18 cellular contexts compared by ENCODE assay signal in the genomic region with DNA sequence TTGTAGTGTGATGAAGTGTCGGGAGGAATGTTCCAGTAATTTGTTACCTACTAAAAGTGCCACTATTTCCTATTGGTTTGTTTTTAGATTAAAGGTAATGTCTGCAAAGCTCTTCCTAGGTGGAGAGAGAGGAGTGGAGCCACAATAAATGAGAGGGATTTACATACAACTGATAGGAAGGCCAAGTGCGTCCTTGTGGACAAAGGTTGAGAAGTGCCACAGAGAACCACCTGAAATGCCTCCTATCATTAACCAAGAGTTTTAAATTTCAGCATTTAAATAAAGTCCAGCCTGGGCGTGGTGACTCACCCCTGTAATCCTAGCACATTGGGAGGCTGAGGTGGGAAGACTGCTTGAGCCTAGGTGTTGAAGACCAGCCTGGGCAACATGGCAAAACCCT. TPM values are rescaled to one million over a fixed set of nuclear protein-coding genes. Genes with fewer than 3 reads are reported as not detected.
DNase-seq lines count a peak whose midpoint lies in the region; ATAC-seq, FAIRE-seq and TF ChIP-seq lines count a peak whose summit lies in the region.
"Had no signal": no experiment of that assay in that cellular context is flagged by ENCODE, and none has a peak within 500 bp of the region (broad histone marks: within the 10 kb centered on the region; RNA-seq: fewer than 3 reads in every experiment).

No MANE protein-coding gene starts in this region.

- no peak for TF ChIP-seq RAD21 in HepG2 (CRISPR knock-in tag; IDR thresholded peaks at IDR 0.05)
- TF ChIP-seq RAD21 in HCT116 (IDR thresholded peaks at IDR 0.05; ENCODE audit: low read depth) = no peak

- BruUV-seq in HepG2 (replicated peaks; lab: Mats Ljungman, UMichigan) (no TSS peak), HCT116 (replicated peaks; lab: Mats Ljungman, UMichigan) (no TSS peak)

- no peak overlapping the region for H2AK5ac ChIP-seq in mesendoderm (ENCODE audit: low read length)

- no peaks in the 10 kb centered on the region for H3K9me3 ChIP-seq in HepG2 (ENCODE audit: low read length)
- H3K9me3 ChIP-seq in right lobe of liver = no peaks in the 10 kb centered on the region
- H3K9me3 ChIP-seq in HCT116 (ENCODE audit: control insufficient read depth in 1 of 2, insufficient read depth in 1 of 2, low read depth in 1 of 2, low read length in 2 of 2) = no peaks in the 10 kb centered on the region
- no peaks in the 10 kb centered on the region for H3K9me3 ChIP-seq in tibial nerve

- peaks cover 21% of the 10 kb centered on the region for H3K79me2 ChIP-seq in HepG2 (ENCODE audit: insufficient read depth, low read length)
- H3K79me2 ChIP-seq in HCT116 (ENCODE audit: insufficient read depth, low read length) = peaks cover 25% of the 10 kb centered on the region
- H3K79me2 ChIP-seq in mesendoderm (ENCODE audit: control insufficient read depth, insufficient read depth, low read length) = peaks cover 3% of the 10 kb centered on the region

- WGBS in HepG2 (ENCODE audit: low lambda C conversion rate) = 33% methylated on average over 3 of the region's 3 CpGs
- WGBS in right lobe of liver (ENCODE audit: insufficient coverage, low coverage, low lambda C conversion rate, missing lambda C conversion rate) = 79% methylated on average over 1 of the region's 3 CpGs
- WGBS in mesendoderm (ENCODE audit: extremely low coverage, insufficient coverage, low lambda C conversion rate) = no CpG with 5 or more reads among the region's 3 CpGs
- 95 to 96% methylated on average over 3 of the region's 3 CpGs for WGBS in tibial nerve, 2 donors

- DNase-seq in HepG2 (ENCODE audit: low spot score) (no peak), right lobe of liver (no peak), HCT116 (ENCODE audit: low read depth, low spot score) (no peak), mesendoderm (peak; percentile 27), tibial nerve (ENCODE audit: low spot score in 2 of 2) (no peak), NOMO-1 (lab: John Stamatoyannopoulos, UW; ENCODE audit: unreplicated experiment in 2 of 2) (no peak)
- DNase-seq in activated CD4-positive, alpha-beta T cell treated with anti-CD3 and anti-CD28 coated beads, Interleukin-2, amount 50 U/mL, for 4 hours = no peak
- DNase-seq in activated CD4-positive, alpha-beta T cell treated with anti-CD3 and anti-CD28 coated beads for 1 hour = no peak
- DNase-seq: 8988T; ACHN; C1 segment of cervical spinal cord; CD8-positive, alpha-beta T cell; COR-L47; DMS153; DMS79 treated with DMSO at 0.1 percent for 48 hours; GF-D8; H7 had no signal

- in situ Hi-C loops in HepG2 (cut with HindIII; ENCODE audit: extremely low pct_ligation_motif_present, low pct_unique_long_range_greater_than_20kb) = no loop called here

- TF ChIP-seq CTCF in HepG2 (CRISPR knock-in tag; IDR thresholded peaks at IDR 0.05) (no peak), right lobe of liver (IDR thresholded peaks at IDR 0.05) (no peak), HCT116 (IDR thresholded peaks at IDR 0.05 in 2 of 3, conservative IDR thresholded peaks at IDR 0.05 in 1 of 3; ENCODE audit: borderline replicate concordance in 1 of 3, insufficient read depth in 1 of 3, low read depth in 2 of 3, low read length in 2 of 3) (no peak), tibial nerve (IDR thresholded peaks at IDR 0.05) (no peak)

- RAD21 ChIA-PET in HCT116 (lab: Charles Lee; ENCODE audit: low non-redundant PET in 1 of 2, low total read pairs in 2 of 2, uncharacterized antibody in 2 of 2, unreplicated experiment in 2 of 2) = no interaction called here

- H2BK15ac ChIP-seq in mesendoderm (replicated peaks; ENCODE audit: low read depth) = no peak overlapping the region

- no peak overlapping the region for H3K56ac ChIP-seq in mesendoderm (ENCODE audit: low read length)

- TF ChIP-seq EP300 in HepG2 (IDR thresholded peaks at IDR 0.05; ENCODE audit: low read depth in 2 of 2, low read length in 2 of 2) = no peak
- TF ChIP-seq EP300 in HepG2 (CRISPR knock-in tag; IDR thresholded peaks at IDR 0.05; ENCODE audit: borderline replicate concordance) = no peak
- TF ChIP-seq EP300 in tibial nerve (IDR thresholded peaks at IDR 0.05) = no peak

- no peak overlapping the region for H3K4me3 ChIP-seq in HepG2 (replicated peaks in 1 of 3; ENCODE audit: insufficient read depth in 1 of 3, low read depth in 2 of 3, low read length in 3 of 3)
- no peak overlapping the region for H3K4me3 ChIP-seq in right lobe of liver
- no peak overlapping the region for H3K4me3 ChIP-seq in HCT116 (replicated peaks in 1 of 2; ENCODE audit: low read depth in 1 of 2, low read length in 2 of 2)
- no peak overlapping the region for H3K4me3 ChIP-seq in mesendoderm (ENCODE audit: low read length)
- no peak overlapping the region for H3K4me3 ChIP-seq in tibial nerve

- ATAC-seq in HepG2 = no peak
- ATAC-seq in right lobe of liver = no peak
- ATAC-seq in HCT116 = no peak
- ATAC-seq: CD8-positive, alpha-beta T cell had no signal

- H4K5ac ChIP-seq in mesendoderm (ENCODE audit: low read length) = no peak overlapping the region

- CTCF ChIA-PET in HepG2 (lab: Yijun Ruan, JAX; ENCODE audit: low intra/inter-chr PET ratio, low total read pairs) (no interaction called here), HCT116 (lab: Charles Lee) (no interaction called here)

- no peak for FAIRE-seq in HepG2 (lab: Jason Lieb, UNC)
- FAIRE-seq: D721Med had no signal

- no peak overlapping the region for H3K27ac ChIP-seq in HepG2 (ENCODE audit: extremely low read length, insufficient read depth, low read length)
- no peak overlapping the region for H3K27ac ChIP-seq in right lobe of liver
- no peak overlapping the region for H3K27ac ChIP-seq in HCT116 (ENCODE audit: low read depth, low read length)
- H3K27ac ChIP-seq in mesendoderm (ENCODE audit: low read depth, low read length) = no peak overlapping the region
- no peak overlapping the region for H3K27ac ChIP-seq in tibial nerve

- H2BK5ac ChIP-seq in mesendoderm (ENCODE audit: low read length) = no peak overlapping the region

- H3K4me2 ChIP-seq in HepG2 (ENCODE audit: low read depth, low read length) (no peak overlapping the region), HCT116 (ENCODE audit: low read length) (no peak overlapping the region), mesendoderm (ENCODE audit: low read length) (no peak overlapping the region)

- no peak overlapping the region for H4K8ac ChIP-seq in mesendoderm (ENCODE audit: low read depth, low read length)

- H3K23ac ChIP-seq in mesendoderm (ENCODE audit: low read length) = no peak overlapping the region

- no peaks in the 10 kb centered on the region for H3K36me3 ChIP-seq in HepG2 (replicated peaks in 1 of 2; ENCODE audit: control insufficient read depth in 1 of 2, insufficient read depth in 2 of 2, low read length in 2 of 2)
- H3K36me3 ChIP-seq in right lobe of liver = no peaks in the 10 kb centered on the region
- H3K36me3 ChIP-seq in HCT116 (ENCODE audit: control insufficient read depth in 1 of 2, insufficient read depth in 2 of 2, low read length in 2 of 2) = 0 out of 4 replicates have a peak, but pooled peaks cover 0 to 2% of the 10 kb centered on the region in 2 experiments
- no peaks in the 10 kb centered on the region for H3K36me3 ChIP-seq in mesendoderm (ENCODE audit: control insufficient read depth, insufficient read depth, low read length)
- H3K36me3 ChIP-seq in tibial nerve = peaks cover 0 to 4% (median 0%) of the 10 kb centered on the region in 3 donors

- TF ChIP-seq POLR2A in HepG2 (IDR thresholded peaks at IDR 0.05; ENCODE audit: insufficient read depth in 1 of 2, low read depth in 2 of 2, low read length in 2 of 2) (no peak), right lobe of liver (IDR thresholded peaks at IDR 0.05) (no peak), HCT116 (IDR thresholded peaks at IDR 0.05; ENCODE audit: borderline replicate concordance, extremely low read depth, insufficient read depth, insufficient read length) (no peak), tibial nerve (IDR thresholded peaks at IDR 0.05) (no peak)

- peaks cover 6% of the 10 kb centered on the region for H3K79me1 ChIP-seq in mesendoderm (ENCODE audit: low read length)

- POLR2A ChIA-PET in HepG2 (lab: Yijun Ruan, JAX) (no interaction called here), HCT116 (lab: Charles Lee) (no interaction called here)

- no peak overlapping the region for H3K18ac ChIP-seq in mesendoderm (ENCODE audit: low read length)

- H4K20me1 ChIP-seq in HepG2 (ENCODE audit: insufficient read depth, low read length) = no peaks in the 10 kb centered on the region
- no peaks in the 10 kb centered on the region for H4K20me1 ChIP-seq in HCT116 (ENCODE audit: insufficient read depth)

- H3K4me1 ChIP-seq in HepG2 (ENCODE audit: insufficient read depth, low read length) (peaks cover 38% of the 10 kb centered on the region), right lobe of liver (peaks cover 0 to 5% (median 0%) of the 10 kb centered on the region in 4 donors), HCT116 (ENCODE audit: control insufficient read depth in 1 of 2, insufficient read depth in 2 of 2, low read length in 2 of 2) (peaks cover 16 to 27% of the 10 kb centered on the region in 2 experiments), mesendoderm (ENCODE audit: control insufficient read depth, low read depth, low read length) (no peaks in the 10 kb centered on the region), tibial nerve (peaks cover 0 to 20% (median 6%) of the 10 kb centered on the region in 4 donors)

- H3K27me3 ChIP-seq in HepG2 (ENCODE audit: control insufficient read depth in 1 of 2, insufficient read depth in 2 of 2, low read length in 2 of 2) (peaks cover 0 to 3% of the 10 kb centered on the region in 2 experiments; a peak in 1 of 5 replicates), right lobe of liver (no peaks in the 10 kb centered on the region), HCT116 (ENCODE audit: insufficient read depth, low read length) (no peaks in the 10 kb centered on the region), mesendoderm (ENCODE audit: insufficient read depth, low read length, poor library complexity) (no peaks in the 10 kb centered on the region), tibial nerve (no peaks in the 10 kb centered on the region)

- no peak overlapping the region for H2BK120ac ChIP-seq in mesendoderm (ENCODE audit: low read depth, low read length)

- no peaks in the 10 kb centered on the region for H3K9me2 ChIP-seq in HCT116 (ENCODE audit: insufficient read depth)

- H3K9ac ChIP-seq in HepG2 (ENCODE audit: insufficient read depth, low read depth, low read length) (no peak overlapping the region), HCT116 (ENCODE audit: low read length) (no peak overlapping the region), mesendoderm (ENCODE audit: low read length) (no peak overlapping the region)

- intact Hi-C loops in HepG2 (cut with micrococcal nuclease; ENCODE audit: unreplicated experiment) = loop anchor here (2.0 to 5.0 kb wide), 2 partner anchors 350 to 490 kb away; a partner anchor contains a TSS
- intact Hi-C loops in right lobe of liver (cut with DNase I) = no loop called here
- intact Hi-C loops in HCT116 (cut with micrococcal nuclease) = no loop called here

- no peak overlapping the region for H2AFZ ChIP-seq in HepG2 (ENCODE audit: low read length)
- H2AFZ ChIP-seq in HCT116 (ENCODE audit: low read depth, low read length, poor library complexity, severe bottlenecking) = peak overlapping the region; percentile 82

- no peak overlapping the region for H3K4ac ChIP-seq in mesendoderm (ENCODE audit: low read depth, low read length)

RNA-seq across cellular contexts. Expression of a gene that starts 2.5 kb away (rescaled TPM):
- total RNA-seq in HepG2 (2016; rRNA removed; fragmentation: Illumina TruSeq; extraction: Trizol) (169 and 318 TPM in 2 replicates), right lobe of liver (10 to 100 TPM; 16.4 to 49.7 (median 31.5) TPM), HCT116 (2021; ENCODE audit: unreplicated experiment) (73.4 TPM), tibial nerve (100 to 1,000 TPM in 1 of 4 donors, 10 to 100 TPM in 3; 60.8 to 118 (median 80.5) TPM)
- 67.9 and 79.2 TPM in 2 replicates for total RNA-seq in HepG2 (2016; cell fraction: cytosol; rRNA removed; fragmentation: Illumina TruSeq; extraction: Trizol; ENCODE audit: low read depth)
- 184 and 327 TPM in 2 replicates for total RNA-seq in HepG2 (2016; cell fraction: insoluble cytoplasmic fraction; rRNA removed; fragmentation: Illumina TruSeq; extraction: Trizol)
- 78.6 and 93.2 TPM in 2 replicates for total RNA-seq in HepG2 (2016; cell fraction: membrane; rRNA removed; fragmentation: Illumina TruSeq; extraction: Trizol)
- 97.5 and 107 TPM in 2 replicates for total RNA-seq in HepG2 (2016; cell fraction: nucleus; rRNA removed; fragmentation: Illumina TruSeq; extraction: Trizol)
- 62.9 and 92.3 TPM in 2 replicates for polyA plus RNA-seq in HepG2 (2011; rRNA removed)
- polyA plus RNA-seq in HepG2 (2011; cell fraction: cytosol; rRNA removed) = 74.8 and 134 TPM in 2 replicates
- polyA plus RNA-seq in HepG2 (2011; cell fraction: nucleus; rRNA removed) = 34.5 and 35.1 TPM in 2 replicates
- polyA plus RNA-seq in HepG2 (2012) = 116 and 119 TPM in 2 replicates
- polyA plus RNA-seq in HepG2 (2016; cell fraction: cytosol; fragmentation: Illumina TruSeq; extraction: Trizol; ENCODE audit: low read depth) = 18.7 and 19.1 TPM in 2 replicates
- polyA plus RNA-seq in HepG2 (2016; cell fraction: insoluble cytoplasmic fraction; fragmentation: Illumina TruSeq; extraction: Trizol; ENCODE audit: low read depth) = 235 and 273 TPM in 2 replicates
- 37.8 and 44.2 TPM in 2 replicates for polyA plus RNA-seq in HepG2 (2016; cell fraction: membrane; fragmentation: Illumina TruSeq; extraction: Trizol; ENCODE audit: low read depth)
- polyA plus RNA-seq in HepG2 (2016; cell fraction: nucleus; fragmentation: Illumina TruSeq; extraction: Trizol; ENCODE audit: insufficient read depth, low read depth) = 96.4 and 106 TPM in 2 replicates
- 13.3 and 24.5 TPM in 2 replicates for polyA minus RNA-seq in HepG2 (2011; rRNA and poly(A)+ RNA removed; ENCODE audit: low replicate concordance)
- polyA minus RNA-seq in HepG2 (2011; cell fraction: cytosol; rRNA and poly(A)+ RNA removed) = 61.6 and 73.7 TPM in 2 replicates
- polyA minus RNA-seq in HepG2 (2011; cell fraction: nucleus; rRNA and poly(A)+ RNA removed) = 120 TPM in 2 replicates
- 25.4 and 43.2 TPM in 2 replicates for polyA plus RNA-seq in HCT116 (2012)
- polyA plus RNA-seq in mesendoderm (2013, experiment 1 of 2) = 58.0 TPM
- 57.4 TPM for polyA plus RNA-seq in mesendoderm (2013, experiment 2 of 2)
